19 cellular contexts compared by ENCODE assay signal in genomic region chr22:30801695-30802094, GRCh38.
DNase-seq lines count a peak whose midpoint lies in the region; ATAC-seq and TF ChIP-seq lines count a peak whose summit lies in the region.
"Had no signal": no experiment of that assay in that cellular context is flagged by ENCODE, and none has a peak within 500 bp of the region (broad histone marks: within the 10 kb centered on the region; RNA-seq: fewer than 3 reads in every experiment).

No MANE protein-coding gene starts in this region.

- H3K27ac ChIP-seq in endodermal cell (ENCODE audit: low read depth, low read length) (no peak overlapping the region), neural progenitor cell (no peak overlapping the region)
- H3K27ac ChIP-seq: 22Rv1; BLaER1 treated with 17β-estradiol and CSF1 and Interleukin-3, amounts not matched to agents 10 nM and 100 nM; SJSA1 had no signal

- H3K27me3 ChIP-seq in endodermal cell (ENCODE audit: control insufficient read depth, insufficient read depth, low read length, poor library complexity, severe bottlenecking) (peaks cover 56% of the 10 kb centered on the region), neural progenitor cell (peaks cover 66% of the 10 kb centered on the region)

- no peak for TF ChIP-seq CTCF in WTC11 (IDR thresholded peaks at IDR 0.05)
- no peak for TF ChIP-seq CTCF in endodermal cell (conservative IDR thresholded peaks at IDR 0.05)
- TF ChIP-seq CTCF in neural progenitor cell (IDR thresholded peaks at IDR 0.05): no peak

- H3K4me2 ChIP-seq in neural progenitor cell: no peak overlapping the region

- no peak for ATAC-seq in WTC11

- H3K9ac ChIP-seq in endodermal cell (ENCODE audit: extremely low read depth, low read length, poor library complexity, severe bottlenecking): no peak overlapping the region
- H3K9ac ChIP-seq in neural progenitor cell: no peak overlapping the region
- H3K9ac ChIP-seq: BLaER1 treated with 17β-estradiol and CSF1 and Interleukin-3, amounts not matched to agents 10 nM and 100 nM had no signal

- H3K4me1 ChIP-seq in endodermal cell (ENCODE audit: control insufficient read depth, insufficient read depth, low read length) (no peaks in the 10 kb centered on the region), neural progenitor cell (peaks cover 4% of the 10 kb centered on the region)

- H3K4me3 Mint-ChIP-seq in activated CD4-positive, alpha-beta T cell treated with anti-CD3 and anti-CD28 coated beads, Interleukin-2, amount 10 ng/mL, durations not matched to agents 7 days and 5 days: peak overlapping the region; percentile 17
- H3K4me3 Mint-ChIP-seq in WTC11 (peak overlapping the region; percentile 62), endodermal cell (peak overlapping the region; percentile 46), neural progenitor cell (peak overlapping the region; percentile 74)

- POLR2A ChIA-PET in activated CD4-positive, alpha-beta T cell treated with anti-CD3 and anti-CD28 coated beads, Interleukin-2, amount 10 ng/mL, durations not matched to agents 7 days and 5 days (lab: Charles Lee): no interaction called here
- POLR2A ChIA-PET in WTC11 (lab: Charles Lee): no interaction called here

- H3K36me3 Mint-ChIP-seq in activated CD4-positive, alpha-beta T cell treated with anti-CD3 and anti-CD28 coated beads, Interleukin-2, amount 10 ng/mL, durations not matched to agents 7 days and 5 days (ENCODE audit: low read depth): no peaks in the 10 kb centered on the region
- H3K36me3 Mint-ChIP-seq in WTC11: no peaks in the 10 kb centered on the region
- no peaks in the 10 kb centered on the region for H3K36me3 Mint-ChIP-seq in endodermal cell (ENCODE audit: low read depth)
- no peaks in the 10 kb centered on the region for H3K36me3 Mint-ChIP-seq in neural progenitor cell
- H3K36me3 Mint-ChIP-seq: CD4-positive, alpha-beta memory T cell had no signal

- no peak overlapping the region for H2AFZ ChIP-seq in neural progenitor cell (replicated peaks)

- no peak overlapping the region for H3K4me3 ChIP-seq in endodermal cell (ENCODE audit: low read length)
- H3K4me3 ChIP-seq in neural progenitor cell: no peak overlapping the region
- H3K4me3 ChIP-seq: BLaER1 treated with 17β-estradiol and CSF1 and Interleukin-3, amounts not matched to agents 10 nM and 100 nM; SJSA1 had no signal

- H3K27ac Mint-ChIP-seq in activated CD4-positive, alpha-beta T cell treated with anti-CD3 and anti-CD28 coated beads, Interleukin-2, amount 10 ng/mL, durations not matched to agents 7 days and 5 days: no peak overlapping the region
- H3K27ac Mint-ChIP-seq in WTC11 (no peak overlapping the region), endodermal cell (no peak overlapping the region), neural progenitor cell (no peak overlapping the region)
- H3K27ac Mint-ChIP-seq: CD4-positive, alpha-beta memory T cell had no signal

- H3K36me3 ChIP-seq in endodermal cell (ENCODE audit: control insufficient read depth, insufficient read depth, low read length) (no peaks in the 10 kb centered on the region), neural progenitor cell (no peaks in the 10 kb centered on the region)
- H3K36me3 ChIP-seq: BLaER1 treated with 17β-estradiol and CSF1 and Interleukin-3, amounts not matched to agents 10 nM and 100 nM; SJSA1 had no signal

- H3K9me3 ChIP-seq in endodermal cell (ENCODE audit: control insufficient read depth, low read length) (no peaks in the 10 kb centered on the region), neural progenitor cell (ENCODE audit: low read depth) (no peaks in the 10 kb centered on the region)
- H3K9me3 ChIP-seq: BLaER1 treated with 17β-estradiol and CSF1 and Interleukin-3, amounts not matched to agents 10 nM and 100 nM; SJSA1 had no signal

- H3K79me2 ChIP-seq in neural progenitor cell (ENCODE audit: low read depth): no peaks in the 10 kb centered on the region

- H3K9me3 Mint-ChIP-seq in activated CD4-positive, alpha-beta T cell treated with anti-CD3 and anti-CD28 coated beads, Interleukin-2, amount 10 ng/mL, durations not matched to agents 7 days and 5 days: no peaks in the 10 kb centered on the region
- no peaks in the 10 kb centered on the region for H3K9me3 Mint-ChIP-seq in WTC11
- no peaks in the 10 kb centered on the region for H3K9me3 Mint-ChIP-seq in endodermal cell
- no peaks in the 10 kb centered on the region for H3K9me3 Mint-ChIP-seq in neural progenitor cell

- H3F3A ChIP-seq in neural progenitor cell (ENCODE audit: low read depth): peaks cover 6% of the 10 kb centered on the region

- WGBS in endodermal cell (ENCODE audit: insufficient coverage in 1 of 2, insufficient read length in 1 of 2), 2 experiments: 87% methylated on average over 3 of the region's 3 CpGs; no CpG with 5 or more reads in 1 of the 2 experiments

- H3K4me1 Mint-ChIP-seq in activated CD4-positive, alpha-beta T cell treated with anti-CD3 and anti-CD28 coated beads, Interleukin-2, amount 10 ng/mL, durations not matched to agents 7 days and 5 days: peaks cover 8% of the 10 kb centered on the region
- peaks cover 17% of the 10 kb centered on the region for H3K4me1 Mint-ChIP-seq in WTC11
- H3K4me1 Mint-ChIP-seq in endodermal cell: no peaks in the 10 kb centered on the region
- peaks cover 5% of the 10 kb centered on the region for H3K4me1 Mint-ChIP-seq in neural progenitor cell

- H3K27me3 Mint-ChIP-seq in activated CD4-positive, alpha-beta T cell treated with anti-CD3 and anti-CD28 coated beads, Interleukin-2, amount 10 ng/mL, durations not matched to agents 7 days and 5 days: peaks cover 31% of the 10 kb centered on the region
- H3K27me3 Mint-ChIP-seq in WTC11 (ENCODE audit: low read depth): peaks cover 54% of the 10 kb centered on the region
- peaks cover 53% of the 10 kb centered on the region for H3K27me3 Mint-ChIP-seq in endodermal cell (ENCODE audit: insufficient read depth)
- peaks cover 22% of the 10 kb centered on the region for H3K27me3 Mint-ChIP-seq in neural progenitor cell (ENCODE audit: insufficient read depth, low read depth)

- peaks cover 40% of the 10 kb centered on the region for H4K20me1 ChIP-seq in neural progenitor cell (ENCODE audit: low read depth)

- CTCF ChIA-PET in activated CD4-positive, alpha-beta T cell treated with anti-CD3 and anti-CD28 coated beads, Interleukin-2, amount 10 ng/mL, durations not matched to agents 7 days and 5 days (lab: Charles Lee): no interaction called here
- CTCF ChIA-PET in WTC11 (lab: Charles Lee): interaction anchor here (1.8 kb wide), 1 partner anchor 19 kb away, joined by 14 read pairs; no protein-coding TSS in a partner anchor

- DNase-seq in activated CD4-positive, alpha-beta T cell treated with anti-CD3 and anti-CD28 coated beads, Interleukin-2, amount 10 ng/mL, durations not matched to agents 7 days and 5 days: no peak
- no peak for DNase-seq in activated CD4-positive, alpha-beta T cell treated with anti-CD3 and anti-CD28 coated beads for 4 hours
- no peak for DNase-seq in WTC11 (ENCODE audit: low spot score)
- no peak for DNase-seq in endodermal cell
- DNase-seq in neural progenitor cell (ENCODE audit: low spot score): no peak
- no peak for DNase-seq in NCI-H1092 (lab: John Stamatoyannopoulos, UW)
- DNase-seq in stimulated activated CD4-positive, alpha-beta T cell treated with anti-CD3 and anti-CD28 coated beads, Interleukin-2, amount 100 ng/mL, for 24 hours: no peak
- no peak for DNase-seq in NAMALWA (ENCODE audit: low spot score)
- DNase-seq: ACHN; CD4-positive, alpha-beta memory T cell; GOT3; NCI-H1105; NCI-H2029 treated with DMSO at 0.1 percent for 48 hours; NCI-H226; NCI-H774; NK-92 treated with Interleukin-12 subunit alpha and Interleukin-12 subunit beta, amount 100 ng/mL, for 24 hours had no signal

TF ChIP-seq in WTC11, 78 proteins besides CTCF, POLR2A, EP300 and RAD21:
- TF ChIP-seq ZNF121 (CRISPR knock-in tag; IDR thresholded peaks at IDR 0.05): peak; percentile 76; the same call in 1 of the 2 replicates
- no peak for TF ChIP-seq ERG (CRISPR knock-in tag; IDR thresholded peaks at IDR 0.05)
- no peak for TF ChIP-seq JAZF1 (CRISPR knock-in tag; IDR thresholded peaks at IDR 0.05)
TF ChIP-seq in WTC11: peak in this region for 1.

Comparison
In these comparisons a context has a peak if more than half of its experiments do, and no peak if none do; other contexts are left out.
1. H3K4me3 Mint-ChIP-seq: peak in every context shown above with its lines; median percentile 74 in neural progenitor cell; 62 in WTC11; 46 in endodermal cell; 17 in activated CD4-positive, alpha-beta T cell treated with anti-CD3 and anti-CD28 coated beads, Interleukin-2, amount 10 ng/mL, durations not matched to agents 7 days and 5 days.